In genomic region chr5:150342583-150342982, GRCh38 we compare ENCODE assay signal across 21 cellular contexts. TPM values are rescaled to one million over a fixed set of nuclear protein-coding genes. Genes with fewer than 3 reads are reported as not detected.
A peak's percentile ranks its signal among the peaks of the same experiment; 100 is the strongest.
DNase-seq lines count a peak whose midpoint lies in the region; ATAC-seq, FAIRE-seq and TF ChIP-seq lines count a peak whose summit lies in the region.
"Had no signal": no experiment of that assay in that cellular context is flagged by ENCODE, and none has a peak within 500 bp of the region (broad histone marks: within the 10 kb centered on the region; RNA-seq: fewer than 3 reads in every experiment).

No MANE protein-coding gene starts in this region.

- no peak for FAIRE-seq in GM12878 (lab: Jason Lieb, UNC)
- FAIRE-seq: A549, GM12892 had no signal

- WGBS in GM12878 (ENCODE audit: insufficient coverage, insufficient replicate concordance, low lambda C conversion rate, missing lambda C conversion rate): 72% methylated on average over 5 of the region's 5 CpGs

- DNase-seq in activated CD8-positive, alpha-beta memory T cell treated with anti-CD3 and anti-CD28 coated beads, Interleukin-2, amount 10 ng/mL, durations not matched to agents 7 days and 5 days: peak; percentile 60
- no peak for DNase-seq in activated CD8-positive, alpha-beta memory T cell treated with anti-CD3 and anti-CD28 coated beads, Interleukin-2, amount 50 U/mL, for 48 hours
- DNase-seq in GM12878 (ENCODE audit: low read depth, low spot score): peak; percentile 25
- no peak for DNase-seq in KG1 (lab: John Stamatoyannopoulos, UW)
- no peak for DNase-seq in stimulated activated CD4-positive, alpha-beta T cell treated with anti-CD3 and anti-CD28 coated beads, Interleukin-12 subunit alpha, Interleukin-12 subunit beta, amount 100 ng/mL, for 4 hours
- DNase-seq: CD4-positive, CD25-positive, alpha-beta regulatory T cell; DMS53; H7; NCI-H1105 treated with DMSO at 0.1 percent for 48 hours; NCI-H187; NCI-H446 treated with DMSO at 0.1 percent for 48 hours; NCI-H748 treated with DMSO at 0.1 percent for 48 hours; Right ventricle myocardium superior; SK-N-SH had no signal

- RAD21 ChIA-PET in GM12878 (lab: Charles Lee; ENCODE audit: unreplicated experiment): no interaction called here

- H3K79me2 ChIP-seq in GM12878 (ENCODE audit: control insufficient read depth, insufficient read depth, low read length): no peaks in the 10 kb centered on the region

- BruUV-seq in GM12878 (replicated peaks; lab: Mats Ljungman, UMichigan): no TSS peak

- H4K20me1 ChIP-seq in GM12878 (ENCODE audit: control insufficient read depth, insufficient read depth): no peaks in the 10 kb centered on the region

- SMC1A ChIA-PET in GM12878 (lab: Charles Lee; ENCODE audit: uncharacterized antibody, unreplicated experiment): interaction anchor here (1.0 to 1.3 kb wide), 4 partner anchors 9 to 150 kb away, joined by 3 to 4 read pairs (median 3); no protein-coding TSS in a partner anchor

- no peak for TF ChIP-seq EP300 in GM12878 (IDR thresholded peaks at IDR 0.05; ENCODE audit: borderline replicate concordance in 1 of 2, control insufficient read depth in 1 of 2, low read depth in 2 of 2, low read length in 2 of 2)

- CTCF ChIA-PET in activated CD8-positive, alpha-beta memory T cell treated with anti-CD3 and anti-CD28 coated beads, Interleukin-2, amount 10 ng/mL, durations not matched to agents 7 days and 5 days (lab: Charles Lee): interaction anchor here (1.1 to 1.8 kb wide), 4 partner anchors 8 to 136 kb away, joined by 3 to 8 read pairs (median 3); no protein-coding TSS in a partner anchor
- CTCF ChIA-PET in GM12878 (lab: Yijun Ruan, JAX): interaction anchor here (1.1 kb wide), 1 partner anchor 74 kb away, joined by 3 read pairs; no protein-coding TSS in a partner anchor

- no peaks in the 10 kb centered on the region for H3K36me3 ChIP-seq in GM12878 (ENCODE audit: control insufficient read depth in 2 of 2, insufficient read depth in 2 of 2, low read length in 1 of 2)

- H3K27me3 ChIP-seq in GM12878 (replicated peaks in 1 of 2; ENCODE audit: control insufficient read depth in 2 of 2, insufficient read depth in 2 of 2, low read length in 1 of 2): no peaks in the 10 kb centered on the region

- TF ChIP-seq POLR2A in GM12878 (IDR thresholded peaks at IDR 0.05; ENCODE audit: low read depth, low read length): no peak

- no peak overlapping the region for H3K4me3 Mint-ChIP-seq in activated CD8-positive, alpha-beta memory T cell treated with anti-CD3 and anti-CD28 coated beads, Interleukin-2, amount 10 ng/mL, durations not matched to agents 7 days and 5 days
- H3K4me3 Mint-ChIP-seq: IgD-negative memory B cell had no signal

- H3K4me1 ChIP-seq in GM12878 (ENCODE audit: control insufficient read depth, insufficient read depth, low read length): peaks cover 5% of the 10 kb centered on the region; the same call in 1 of the 2 replicates

- H3K9me3 ChIP-seq in GM12878 (replicated peaks; ENCODE audit: control insufficient read depth, insufficient read depth, low read length): no peaks in the 10 kb centered on the region
- H3K9me3 ChIP-seq: A549, SK-N-SH had no signal

- intact Hi-C loops in GM12878 (cut with micrococcal nuclease; ENCODE audit: unreplicated experiment): no loop called here

- H3K27ac Mint-ChIP-seq in activated CD8-positive, alpha-beta memory T cell treated with anti-CD3 and anti-CD28 coated beads, Interleukin-2, amount 10 ng/mL, durations not matched to agents 7 days and 5 days: peak overlapping the region; percentile 48
- H3K27ac Mint-ChIP-seq: CD4-positive, CD25-positive, alpha-beta regulatory T cell; IgD-negative memory B cell had no signal

- H3K4me1 Mint-ChIP-seq in activated CD8-positive, alpha-beta memory T cell treated with anti-CD3 and anti-CD28 coated beads, Interleukin-2, amount 10 ng/mL, durations not matched to agents 7 days and 5 days: peaks cover 38% of the 10 kb centered on the region

- no peak for TF ChIP-seq CTCF in GM12878 (IDR thresholded peaks at IDR 0.05 in 2 of 3, conservative IDR thresholded peaks at IDR 0.05 in 1 of 3; ENCODE audit: control insufficient read depth in 2 of 3, extremely low read depth in 1 of 3, insufficient read depth in 1 of 3, low read depth in 3 of 3, low read length in 3 of 3)

- POLR2A ChIA-PET in GM12878 (lab: Charles Lee): interaction anchor here (0.7 kb wide), 1 partner anchor 9 kb away, joined by 5 read pairs; no protein-coding TSS in a partner anchor

- H3K27me3 Mint-ChIP-seq in activated CD8-positive, alpha-beta memory T cell treated with anti-CD3 and anti-CD28 coated beads, Interleukin-2, amount 10 ng/mL, durations not matched to agents 7 days and 5 days: peaks cover 5% of the 10 kb centered on the region

- H3K4me2 ChIP-seq in GM12878 (ENCODE audit: control insufficient read depth, insufficient read depth): no peak overlapping the region
- H3K4me2 ChIP-seq: A549, SK-N-SH had no signal

- no peak overlapping the region for H3K4me3 ChIP-seq in GM12878
- H3K4me3 ChIP-seq: A549 had no signal

- H2AFZ ChIP-seq in GM12878 (ENCODE audit: control insufficient read depth, low read depth, low read length): no peak overlapping the region

- H3K27ac ChIP-seq in GM12878 (ENCODE audit: control insufficient read depth, insufficient read depth): no peak overlapping the region
- H3K27ac ChIP-seq: A549 had no signal

- TF ChIP-seq RAD21 in GM12878 (IDR thresholded peaks at IDR 0.05; ENCODE audit: insufficient read depth, low read depth, low read length): no peak

- ATAC-seq in activated CD8-positive, alpha-beta memory T cell treated with anti-CD3 and anti-CD28 coated beads, Interleukin-2, amount 10 ng/mL, durations not matched to agents 7 days and 5 days: peak; percentile 61
- peak; percentile 46 for ATAC-seq in HG03378 (IDR thresholded peaks at IDR 0.05; ENCODE audit: unreplicated experiment)
- ATAC-seq in GM12878: peak; percentile 60
- no peak for ATAC-seq in HG03025 (IDR thresholded peaks at IDR 0.05; ENCODE audit: low FRiP score, unreplicated experiment)
- ATAC-seq: A549, Panc1 had no signal

- H3K36me3 Mint-ChIP-seq in activated CD8-positive, alpha-beta memory T cell treated with anti-CD3 and anti-CD28 coated beads, Interleukin-2, amount 10 ng/mL, durations not matched to agents 7 days and 5 days: no peaks in the 10 kb centered on the region
- H3K36me3 Mint-ChIP-seq: CD4-positive, CD25-positive, alpha-beta regulatory T cell; IgD-negative memory B cell had no signal

- no peaks in the 10 kb centered on the region for H3K9me3 Mint-ChIP-seq in activated CD8-positive, alpha-beta memory T cell treated with anti-CD3 and anti-CD28 coated beads, Interleukin-2, amount 10 ng/mL, durations not matched to agents 7 days and 5 days (ENCODE audit: low read depth)
- H3K9me3 Mint-ChIP-seq: IgD-negative memory B cell had no signal

- in situ Hi-C loops in GM12878 (cut with MboI): no loop called here

- H3K9ac ChIP-seq in GM12878 (ENCODE audit: control insufficient read depth, insufficient read depth, low read length): no peak overlapping the region
- H3K9ac ChIP-seq: SK-N-SH had no signal

RNA-seq across cellular contexts. Expression of gene TCOF1, which starts 14.9 kb away (rescaled TPM):
- 10 to 100 TPM; 95.3 to 96.9 TPM for total RNA-seq in activated CD8-positive, alpha-beta memory T cell treated with anti-CD3 and anti-CD28 coated beads, Interleukin-2, amount 10 ng/mL, durations not matched to agents 7 days and 5 days
- total RNA-seq in GM12878 (2013; cell fraction: nucleolus; rRNA removed): 55.0 and 67.3 TPM in 2 replicates
- total RNA-seq in GM12878 (2014; rRNA removed) (35.0 and 42.1 TPM in 2 replicates), GM12878 (2014; rRNA removed; fragmentation: Illumina TruSeq; extraction: Trizol) (30.5 and 35.6 TPM in 2 replicates), GM12878 (2021) (74.7 and 83.9 TPM in 2 replicates)
- 11.1 TPM for polyA plus RNA-seq in GM12878 (2011; ENCODE audit: low read depth)
- polyA plus RNA-seq in GM12878 (2011; rRNA removed) (6.4 and 12.7 TPM in 2 replicates), GM12878 (2014; fragmentation: Illumina TruSeq; extraction: Trizol) (39.4 and 56.1 TPM in 2 replicates), GM12878 (2014; fragmentation: Nextera tagmentation; extraction: Ambion mirVana) (10 to 100 TPM in 1 of 2 experiments, 1 to 10 TPM in 1; 8.7 to 12.3 TPM), GM12878 (2014; rRNA removed) (35.4 and 44.6 TPM in 2 replicates), GM12878 (2016; fragmentation: Nextera tagmentation; extraction: Ambion mirVana) (10 to 100 TPM; 71.2 to 76.3 TPM)
- 17.0 and 18.6 TPM in 2 replicates for polyA plus RNA-seq in GM12878 (2011; cell fraction: cytosol; rRNA removed)
- 48.4 and 68.2 TPM in 2 replicates for polyA plus RNA-seq in GM12878 (2011; cell fraction: nucleus; rRNA removed)
- 20.7 and 25.6 TPM in 2 replicates for polyA plus RNA-seq in GM12878 (2012)
- polyA minus RNA-seq in GM12878 (2011; rRNA and poly(A)+ RNA removed): 14.8 and 21.1 TPM in 2 replicates
- polyA minus RNA-seq in GM12878 (2011; cell fraction: cytosol; rRNA and poly(A)+ RNA removed): 11.4 and 13.2 TPM in 2 replicates
- 19.5 and 38.2 TPM in 2 replicates for polyA minus RNA-seq in GM12878 (2011; cell fraction: nucleus; rRNA and poly(A)+ RNA removed)

RNA-seq across cellular contexts. Expression of gene ARSI, which starts 39.9 kb away (rescaled TPM):
- total RNA-seq in activated CD8-positive, alpha-beta memory T cell treated with anti-CD3 and anti-CD28 coated beads, Interleukin-2, amount 10 ng/mL, durations not matched to agents 7 days and 5 days: not detected
- total RNA-seq in GM12878 (2013; cell fraction: nucleolus; rRNA removed): 0.15 TPM in 1 of 2 replicates, not detected in the other
- total RNA-seq in GM12878 (2014; rRNA removed) (not detected in 2 replicates), GM12878 (2014; rRNA removed; fragmentation: Illumina TruSeq; extraction: Trizol) (not detected in 2 replicates), GM12878 (2021) (not detected in 2 replicates)
- polyA plus RNA-seq in GM12878 (2011; ENCODE audit: low read depth): not detected
- polyA plus RNA-seq in GM12878 (2011; rRNA removed) (not detected in 2 replicates), GM12878 (2014; fragmentation: Illumina TruSeq; extraction: Trizol) (not detected in 2 replicates), GM12878 (2014; fragmentation: Nextera tagmentation; extraction: Ambion mirVana) (not detected), GM12878 (2014; rRNA removed) (not detected in 2 replicates), GM12878 (2016; fragmentation: Nextera tagmentation; extraction: Ambion mirVana) (not detected)
- polyA plus RNA-seq in GM12878 (2011; cell fraction: cytosol; rRNA removed): not detected in 2 replicates
- polyA plus RNA-seq in GM12878 (2011; cell fraction: nucleus; rRNA removed): not detected in 2 replicates
- polyA plus RNA-seq in GM12878 (2012): not detected in 2 replicates
- not detected in 2 replicates for polyA minus RNA-seq in GM12878 (2011; rRNA and poly(A)+ RNA removed)
- polyA minus RNA-seq in GM12878 (2011; cell fraction: cytosol; rRNA and poly(A)+ RNA removed): not detected in 2 replicates
- polyA minus RNA-seq in GM12878 (2011; cell fraction: nucleus; rRNA and poly(A)+ RNA removed): not detected in 2 replicates
- total RNA-seq: CD4-positive, CD25-positive, alpha-beta regulatory T cell had no signal
- polyA plus RNA-seq: CD4-positive, CD25-positive, alpha-beta regulatory T cell; IgD-negative memory B cell had no signal

RNA-seq across cellular contexts. Expression of gene CAMK2A, which starts 53.0 kb away (rescaled TPM):
- not detected for total RNA-seq in activated CD8-positive, alpha-beta memory T cell treated with anti-CD3 and anti-CD28 coated beads, Interleukin-2, amount 10 ng/mL, durations not matched to agents 7 days and 5 days
- not detected in 2 replicates for total RNA-seq in GM12878 (2013; cell fraction: nucleolus; rRNA removed)
- total RNA-seq in GM12878 (2014; rRNA removed) (0.11 TPM in 1 of 2 replicates, not detected in the other), GM12878 (2014; rRNA removed; fragmentation: Illumina TruSeq; extraction: Trizol) (not detected in 2 replicates), GM12878 (2021) (not detected in 2 replicates)
- polyA plus RNA-seq in GM12878 (2011; ENCODE audit: low read depth): not detected
- polyA plus RNA-seq in GM12878 (2011; rRNA removed) (not detected in 2 replicates), GM12878 (2014; fragmentation: Illumina TruSeq; extraction: Trizol) (not detected in 2 replicates), GM12878 (2014; fragmentation: Nextera tagmentation; extraction: Ambion mirVana) (not detected), GM12878 (2014; rRNA removed) (not detected in 2 replicates), GM12878 (2016; fragmentation: Nextera tagmentation; extraction: Ambion mirVana) (not detected)
- 0.03 TPM in 2 replicates for polyA plus RNA-seq in GM12878 (2011; cell fraction: cytosol; rRNA removed)
- polyA plus RNA-seq in GM12878 (2011; cell fraction: nucleus; rRNA removed): 0.09 and 0.13 TPM in 2 replicates
- 0.08 TPM in 1 of 2 replicates, not detected in the other for polyA plus RNA-seq in GM12878 (2012)
- polyA minus RNA-seq in GM12878 (2011; rRNA and poly(A)+ RNA removed): 0.52 TPM in 1 of 2 replicates, not detected in the other
- polyA minus RNA-seq in GM12878 (2011; cell fraction: cytosol; rRNA and poly(A)+ RNA removed): not detected in 2 replicates
- polyA minus RNA-seq in GM12878 (2011; cell fraction: nucleus; rRNA and poly(A)+ RNA removed): 0.19 TPM in 1 of 2 replicates, not detected in the other
- total RNA-seq: CD4-positive, CD25-positive, alpha-beta regulatory T cell; HT1080 had no signal
- polyA plus RNA-seq: CD4-positive, CD25-positive, alpha-beta regulatory T cell; IgD-negative memory B cell had no signal

Comparison
In these comparisons a context has a peak if more than half of its experiments do, and no peak if none do; other contexts are left out.
1. DNase-seq: peak in activated CD8-positive, alpha-beta memory T cell treated with anti-CD3 and anti-CD28 coated beads, Interleukin-2, amount 10 ng/mL, durations not matched to agents 7 days and 5 days (single experiment) and GM12878 (single experiment); none in activated CD8-positive, alpha-beta memory T cell treated with anti-CD3 and anti-CD28 coated beads, Interleukin-2, amount 50 U/mL, for 48 hours (single experiment), KG1 (single experiment) and stimulated activated CD4-positive, alpha-beta T cell treated with anti-CD3 and anti-CD28 coated beads, Interleukin-12 subunit alpha, Interleukin-12 subunit beta, amount 100 ng/mL, for 4 hours (single experiment).